8 cellular contexts compared by ENCODE assay signal in the genomic region with DNA sequence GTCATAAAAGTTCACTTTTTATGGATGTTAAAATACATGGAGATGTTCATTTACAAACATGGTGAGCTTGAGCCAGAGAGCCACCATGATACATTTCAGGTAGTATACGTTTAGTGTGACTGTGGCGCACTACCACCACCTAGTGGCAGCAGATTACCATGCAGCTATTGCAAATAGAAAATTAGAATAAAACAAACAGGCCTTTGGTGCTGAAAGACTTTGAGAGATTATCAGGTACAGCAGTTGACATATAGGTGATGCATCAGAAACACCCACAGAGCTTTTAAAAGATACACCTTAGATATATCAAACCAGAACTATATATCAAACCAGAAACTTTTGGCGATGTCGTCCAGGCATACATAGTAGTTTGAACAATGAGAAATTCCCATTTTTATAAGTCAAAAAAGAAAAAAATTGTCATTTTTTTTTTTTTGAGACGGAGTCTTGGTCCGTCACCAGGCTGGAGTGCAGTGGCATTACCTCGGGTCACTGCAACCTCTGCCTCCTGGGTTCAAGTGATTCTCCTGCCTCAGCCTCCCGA. TPM values are rescaled to one million over a fixed set of nuclear protein-coding genes. Genes with fewer than 3 reads are reported as not detected.
DNase-seq lines count a peak whose midpoint lies in the region; ATAC-seq and TF ChIP-seq lines count a peak whose summit lies in the region.

No MANE protein-coding gene starts in this region.

- no peak overlapping the region for H3K27ac ChIP-seq in SK-N-SH (ENCODE audit: low read depth in 2 of 2, low read length in 1 of 2)

- POLR2A ChIA-PET in SK-N-SH (lab: Yijun Ruan, JAX), result no interaction called here

- H3K9me3 ChIP-seq in SK-N-SH, result no peaks in the 10 kb centered on the region

- H3K9me2 ChIP-seq in SK-N-SH, result no peaks in the 10 kb centered on the region

- no peak overlapping the region for H3K4me2 ChIP-seq in SK-N-SH

- in situ Hi-C loops in ACHN (cut with HindIII; ENCODE audit: low pct_ligation_motif_present, low pct_unique_long_range_greater_than_20kb, low sequenced_read_pairs), result no loop called here

- H3F3A ChIP-seq in SK-N-SH (replicated peaks; ENCODE audit: insufficient read depth), result peaks cover 9% of the 10 kb centered on the region

- no peak overlapping the region for H2AFZ ChIP-seq in SK-N-SH (ENCODE audit: low read depth)

- TF ChIP-seq RAD21 in SK-N-SH (IDR thresholded peaks at IDR 0.05; ENCODE audit: low read length), result peak; percentile 93

- H3K4me3 ChIP-seq in SK-N-SH (ENCODE audit: low read depth in 2 of 2, low read length in 1 of 2) (peak overlapping the region in 1 of 2 experiments; percentile 35; a peak in 1 of 4 replicates), retinal pigment epithelial cell (ENCODE audit: low read length) (no peak overlapping the region)

- intact Hi-C loops in head of caudate nucleus (cut with DNase I), result no loop called here

- H3K27me3 ChIP-seq in SK-N-SH (ENCODE audit: insufficient read depth), result no peaks in the 10 kb centered on the region

- no peaks in the 10 kb centered on the region for H3K27me3 Mint-ChIP-seq in activated naive CD4-positive, alpha-beta T cell treated with anti-CD3 and anti-CD28 coated beads, Interleukin-2, amount 10 ng/mL, durations not matched to agents 7 days and 5 days

- no peaks in the 10 kb centered on the region for H3K9me3 Mint-ChIP-seq in activated naive CD4-positive, alpha-beta T cell treated with anti-CD3 and anti-CD28 coated beads, Interleukin-2, amount 10 ng/mL, durations not matched to agents 7 days and 5 days

- no peaks in the 10 kb centered on the region for H4K20me1 ChIP-seq in SK-N-SH (ENCODE audit: insufficient read depth)

- H3K4me1 ChIP-seq in SK-N-SH (ENCODE audit: control insufficient read depth in 1 of 2, insufficient read depth in 2 of 2, low read depth in 1 of 2, low read length in 1 of 2), result peaks cover 1 to 16% of the 10 kb centered on the region in 2 experiments; a peak in 3 of 4 replicates

- H3K36me3 ChIP-seq in SK-N-SH (replicated peaks in 1 of 2; ENCODE audit: control insufficient read depth in 1 of 2, insufficient read depth in 2 of 2, low read length in 1 of 2), result no peaks in the 10 kb centered on the region

- DNase-seq in ACHN, result peak; percentile 64
- peak; percentile 62 for DNase-seq in LHCN-M2 (ENCODE audit: low read depth)
- DNase-seq in SK-N-SH, result peak; percentile 54
- peak; percentile 87 for DNase-seq in activated naive CD4-positive, alpha-beta T cell treated with anti-CD3 and anti-CD28 coated beads, Interleukin-2, amount 10 ng/mL, durations not matched to agents 7 days and 5 days
- peak; percentile 20 to 87 (median 69) for DNase-seq in head of caudate nucleus
- DNase-seq in retinal pigment epithelial cell (ENCODE audit: low read depth), result no peak

- CTCF ChIA-PET in SK-N-SH (lab: Yijun Ruan, JAX), result interaction anchor here (0.6 to 7.4 kb wide), 66 partner anchors 8 to 1313 kb away, joined by 3 to 124 read pairs (median 4); a partner anchor contains a TSS
- CTCF ChIA-PET in activated naive CD4-positive, alpha-beta T cell treated with anti-CD3 and anti-CD28 coated beads, Interleukin-2, amount 10 ng/mL, durations not matched to agents 7 days and 5 days (lab: Charles Lee), result interaction anchor here (0.5 to 4.2 kb wide), 43 partner anchors 10 to 412 kb away, joined by 3 to 54 read pairs (median 4); no protein-coding TSS in a partner anchor

- 46% methylated on average over 8 of the region's 8 CpGs for WGBS in SK-N-SH (ENCODE audit: low lambda C conversion rate)

- no peak for TF ChIP-seq EP300 in SK-N-SH (IDR thresholded peaks at IDR 0.05; ENCODE audit: borderline replicate concordance in 1 of 2, low read depth in 1 of 2, low read length in 1 of 2)

- TF ChIP-seq CTCF in SK-N-SH (IDR thresholded peaks at IDR 0.05) (peak; percentile 97), retinal pigment epithelial cell (conservative IDR thresholded peaks at IDR 0.05; ENCODE audit: low read depth, low read length) (peak; percentile 94)

- peak overlapping the region; percentile 2 for H3K27ac Mint-ChIP-seq in activated naive CD4-positive, alpha-beta T cell treated with anti-CD3 and anti-CD28 coated beads, Interleukin-2, amount 10 ng/mL, durations not matched to agents 7 days and 5 days

- no peaks in the 10 kb centered on the region for H3K79me2 ChIP-seq in SK-N-SH (ENCODE audit: insufficient read depth)

- H3K9ac ChIP-seq in SK-N-SH, result no peak overlapping the region

- H3K4me3 Mint-ChIP-seq in activated naive CD4-positive, alpha-beta T cell treated with anti-CD3 and anti-CD28 coated beads, Interleukin-2, amount 10 ng/mL, durations not matched to agents 7 days and 5 days, result no peak overlapping the region

- peaks cover 27% of the 10 kb centered on the region for H3K36me3 Mint-ChIP-seq in activated naive CD4-positive, alpha-beta T cell treated with anti-CD3 and anti-CD28 coated beads, Interleukin-2, amount 10 ng/mL, durations not matched to agents 7 days and 5 days

- peaks cover 30% of the 10 kb centered on the region for H3K4me1 Mint-ChIP-seq in activated naive CD4-positive, alpha-beta T cell treated with anti-CD3 and anti-CD28 coated beads, Interleukin-2, amount 10 ng/mL, durations not matched to agents 7 days and 5 days

- ATAC-seq in GM18517 (IDR thresholded peaks at IDR 0.05; ENCODE audit: unreplicated experiment), result peak; percentile 71
- no peak for ATAC-seq in GM21360 (IDR thresholded peaks at IDR 0.05; ENCODE audit: unreplicated experiment)

TF ChIP-seq in SK-N-SH, 30 proteins besides CTCF, POLR2A, EP300 and RAD21:
- TF ChIP-seq YY1 (IDR thresholded peaks at IDR 0.05; ENCODE audit: low read depth) (peak; percentile 43; the same call in 1 of the 2 replicates), FOSL2 (IDR thresholded peaks at IDR 0.05; ENCODE audit: borderline replicate concordance, low read depth) (no peak), SMC3 (IDR thresholded peaks at IDR 0.05; ENCODE audit: low read depth, low read length) (peak; percentile 80)

RNA-seq across cellular contexts. Expression of a gene that starts 42.0 kb away (rescaled TPM):
- total RNA-seq in LHCN-M2 (2014; rRNA removed), result 16.4 and 20.0 TPM in 2 replicates
- 9.4 TPM for polyA plus RNA-seq in LHCN-M2 (2012)
- polyA plus RNA-seq in SK-N-SH (2012; rRNA removed), result 18.0 and 19.0 TPM in 2 replicates
- polyA plus RNA-seq in SK-N-SH (2012; cell fraction: cytosol; rRNA removed), result 18.4 and 20.3 TPM in 2 replicates
- polyA plus RNA-seq in SK-N-SH (2012; cell fraction: nucleus; rRNA removed), result 13.9 and 36.6 TPM in 2 replicates
